Comparison of ENCODE assay signal across 9 cellular contexts in genomic region chr5:181052928-181053759, GRCh38. TPM values are rescaled to one million over a fixed set of nuclear protein-coding genes. Genes with fewer than 3 reads are reported as not detected.
DNase-seq lines count a peak whose midpoint lies in the region; ATAC-seq and TF ChIP-seq lines count a peak whose summit lies in the region.
"Had no signal": no experiment of that assay in that cellular context is flagged by ENCODE, and none has a peak within 500 bp of the region (broad histone marks: within the 10 kb centered on the region; RNA-seq: fewer than 3 reads in every experiment).

No MANE protein-coding gene starts in this region.

- H3K36me3 ChIP-seq in SK-N-MC (ENCODE audit: insufficient read depth, low read length), result no peaks in the 10 kb centered on the region

- H3K9me3 Mint-ChIP-seq in natural killer cell treated with Interleukin-12 subunit alpha and Interleukin-12 subunit beta and Interleukin-15 and Interleukin-18, amount 100 ng/mL, for 72 hours, result no peaks in the 10 kb centered on the region

- no peak overlapping the region for H3K9ac ChIP-seq in SK-N-MC (ENCODE audit: insufficient read length)

- peaks cover 6% of the 10 kb centered on the region for H3K36me3 Mint-ChIP-seq in natural killer cell treated with Interleukin-12 subunit alpha and Interleukin-12 subunit beta and Interleukin-15 and Interleukin-18, amount 100 ng/mL, for 72 hours

- TF ChIP-seq CTCF in GM13977 (IDR thresholded peaks at IDR 0.05; ENCODE audit: extremely low read depth, insufficient read depth, missing control alignments) (no peak), epithelial cell of esophagus (IDR thresholded peaks at IDR 0.05; ENCODE audit: insufficient read depth, low read depth, low read length, missing control alignments) (no peak)

- H3K27ac Mint-ChIP-seq in natural killer cell treated with Interleukin-12 subunit alpha and Interleukin-12 subunit beta and Interleukin-15 and Interleukin-18, amount 100 ng/mL, for 72 hours, result no peak overlapping the region

- H3K9me3 ChIP-seq in SK-N-MC (ENCODE audit: low read depth, low read length), result no peaks in the 10 kb centered on the region

- H3K4me3 Mint-ChIP-seq in natural killer cell treated with Interleukin-12 subunit alpha and Interleukin-12 subunit beta and Interleukin-15 and Interleukin-18, amount 100 ng/mL, for 72 hours, result peak overlapping the region; percentile 61

- H3K4me3 ChIP-seq in SK-N-MC (peak overlapping the region; percentile 75), epithelial cell of esophagus (ENCODE audit: low read length) (peak overlapping the region; percentile 31)

- in situ Hi-C loops in GM13977 (cut with MboI; ENCODE audit: low pct_unique_long_range_greater_than_20kb, low sequenced_read_pairs, unreplicated experiment), result no loop called here

- peak; percentile 11 to 41 for ATAC-seq in natural killer cell treated with Interleukin-12 subunit alpha and Interleukin-12 subunit beta and Interleukin-15 and Interleukin-18, amount 100 ng/mL, for 72 hours
- ATAC-seq in HG03159 (IDR thresholded peaks at IDR 0.05; ENCODE audit: unreplicated experiment) (no peak), GM19351 (IDR thresholded peaks at IDR 0.05; ENCODE audit: unreplicated experiment) (no peak)

- peaks cover 12 to 16% of the 10 kb centered on the region in 2 donors for H3K4me1 Mint-ChIP-seq in natural killer cell treated with Interleukin-12 subunit alpha and Interleukin-12 subunit beta and Interleukin-15 and Interleukin-18, amount 100 ng/mL, for 72 hours (ENCODE audit: low read depth in 2 of 2)

- peak; percentile 67 for DNase-seq in GM13977 (ENCODE audit: low spot score)
- no peak for DNase-seq in SK-N-MC (ENCODE audit: low read depth, low spot score)
- peak; percentile 6 for DNase-seq in epithelial cell of esophagus (ENCODE audit: low read depth)
- no peak for DNase-seq in natural killer cell treated with Interleukin-12 subunit alpha and Interleukin-12 subunit beta and Interleukin-15 and Interleukin-18, amount 100 ng/mL, for 72 hours (ENCODE audit: low spot score)
- no peak for DNase-seq in NCI-H1092 (lab: John Stamatoyannopoulos, UW)
- no peak for DNase-seq in NK-92 treated with Interleukin-12 subunit alpha and Interleukin-12 subunit beta, amount 100 ng/mL, for 24 hours (lab: John Stamatoyannopoulos, UW)

- H3K27me3 Mint-ChIP-seq in natural killer cell treated with Interleukin-12 subunit alpha and Interleukin-12 subunit beta and Interleukin-15 and Interleukin-18, amount 100 ng/mL, for 72 hours, result peaks cover 46 to 77% of the 10 kb centered on the region in 2 donors

- no peak overlapping the region for H3K27ac ChIP-seq in SK-N-MC

RNA-seq across cellular contexts. Expression of gene BTNL9, which starts 13.1 kb away (rescaled TPM):
- total RNA-seq in natural killer cell treated with Interleukin-12 subunit alpha and Interleukin-12 subunit beta and Interleukin-15 and Interleukin-18, amount 100 ng/mL, for 72 hours, result not detected
- total RNA-seq: T-helper 1 cell treated with Interleukin-12 subunit alpha and Interleukin-12 subunit beta and Interleukin-4 antibody, amounts not matched to agents 30 ng/mL and 1 ng/mL, for 36 hours had no signal

Comparison
In these comparisons a context has a peak if more than half of its experiments do, and no peak if none do; other contexts are left out.
1. DNase-seq: peak in GM13977 (single experiment) and epithelial cell of esophagus (single experiment); none in SK-N-MC (single experiment), natural killer cell treated with Interleukin-12 subunit alpha and Interleukin-12 subunit beta and Interleukin-15 and Interleukin-18, amount 100 ng/mL, for 72 hours (single experiment), NCI-H1092 (single experiment) and NK-92 treated with Interleukin-12 subunit alpha and Interleukin-12 subunit beta, amount 100 ng/mL, for 24 hours (single experiment).
2. ATAC-seq: peak in natural killer cell treated with Interleukin-12 subunit alpha and Interleukin-12 subunit beta and Interleukin-15 and Interleukin-18, amount 100 ng/mL, for 72 hours (2 of 2); none in HG03159 (single experiment) and GM19351 (single experiment).